ENCODE assay signal across 12 cellular contexts in the genomic region with DNA sequence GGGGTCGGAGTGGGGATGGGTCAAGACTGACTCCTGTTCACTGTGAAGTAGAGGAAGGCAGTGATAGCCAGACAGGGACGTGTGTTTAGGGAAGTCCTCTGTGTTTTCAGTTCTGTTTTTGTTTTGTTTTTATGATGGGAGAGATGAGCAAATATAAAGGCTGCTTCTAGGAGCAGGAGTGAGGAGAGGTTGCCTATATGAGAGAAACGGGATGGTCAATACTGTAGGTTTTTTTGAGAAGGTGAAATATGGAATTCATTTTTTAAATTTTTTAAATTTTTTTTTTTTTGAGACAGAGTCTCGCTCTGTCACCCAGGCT. TPM values are rescaled to one million over a fixed set of nuclear protein-coding genes. Genes with fewer than 3 reads are reported as not detected.
A peak's percentile ranks its signal among the peaks of the same experiment; 100 is the strongest.
DNase-seq lines count a peak whose midpoint lies in the region; ATAC-seq and TF ChIP-seq lines count a peak whose summit lies in the region.
"Had no signal": no experiment of that assay in that cellular context is flagged by ENCODE, and none has a peak within 500 bp of the region (broad histone marks: within the 10 kb centered on the region; RNA-seq: fewer than 3 reads in every experiment).

No MANE protein-coding gene starts in this region.

- no peaks in the 10 kb centered on the region for H3K27me3 Mint-ChIP-seq in natural killer cell (ENCODE audit: low read depth in 2 of 2)
- H3K27me3 Mint-ChIP-seq in natural killer cell treated with Interleukin-12 subunit alpha and Interleukin-12 subunit beta and Interleukin-15 and Interleukin-18, amount 100 ng/mL, for 72 hours = no peaks in the 10 kb centered on the region
- H3K27me3 Mint-ChIP-seq: activated T-helper 17 cell treated with anti-CD3 and anti-CD28 coated beads, Interleukin-2, amount 50 U/mL, for 72 hours; naive thymus-derived CD8-positive, alpha-beta T cell had no signal

- 85% methylated on average over 4 of the region's 4 CpGs for WGBS in hepatocyte (ENCODE audit: low lambda C conversion rate, missing lambda C conversion rate)

- H3K4me1 ChIP-seq in OCI-LY7 (ENCODE audit: insufficient read depth, low read length, poor library complexity, severe bottlenecking) = peaks cover 38% of the 10 kb centered on the region
- peaks cover 6% of the 10 kb centered on the region for H3K4me1 ChIP-seq in hepatocyte (ENCODE audit: insufficient read depth)

- H3K27ac ChIP-seq in OCI-LY7 (ENCODE audit: low read depth, low read length, poor library complexity, severe bottlenecking) (peak overlapping the region; percentile 44), hepatocyte (no peak overlapping the region)
- H3K27ac ChIP-seq: cardiac muscle cell had no signal

- no peaks in the 10 kb centered on the region for H3K9me3 Mint-ChIP-seq in natural killer cell
- H3K9me3 Mint-ChIP-seq in natural killer cell treated with Interleukin-12 subunit alpha and Interleukin-12 subunit beta and Interleukin-15 and Interleukin-18, amount 100 ng/mL, for 72 hours = no peaks in the 10 kb centered on the region
- H3K9me3 Mint-ChIP-seq: activated T-helper 17 cell treated with anti-CD3 and anti-CD28 coated beads, Interleukin-2, amount 50 U/mL, for 72 hours; naive thymus-derived CD8-positive, alpha-beta T cell had no signal

- H3K27me3 ChIP-seq in hepatocyte = no peaks in the 10 kb centered on the region
- H3K27me3 ChIP-seq: cardiac muscle cell had no signal

- POLR2A ChIA-PET in OCI-LY7 (lab: Charles Lee) = interaction anchor here (0.7 to 2.2 kb wide), 3 partner anchors 9 to 365 kb away, joined by 3 to 6 read pairs (median 3); a partner anchor contains a TSS

- H3K79me2 ChIP-seq in OCI-LY7 (ENCODE audit: insufficient read depth, low read depth, low read length) = peaks cover 9% of the 10 kb centered on the region; the same call in 1 of the 2 replicates
- H3K79me2 ChIP-seq in hepatocyte = peaks cover 10% of the 10 kb centered on the region

- no peaks in the 10 kb centered on the region for H3K36me3 Mint-ChIP-seq in natural killer cell
- no peaks in the 10 kb centered on the region for H3K36me3 Mint-ChIP-seq in natural killer cell treated with Interleukin-12 subunit alpha and Interleukin-12 subunit beta and Interleukin-15 and Interleukin-18, amount 100 ng/mL, for 72 hours
- H3K36me3 Mint-ChIP-seq: naive thymus-derived CD8-positive, alpha-beta T cell had no signal

- ATAC-seq in natural killer cell = no peak
- ATAC-seq in natural killer cell treated with Interleukin-12 subunit alpha and Interleukin-12 subunit beta and Interleukin-15 and Interleukin-18, amount 100 ng/mL, for 72 hours = no peak
- no peak for ATAC-seq in HG03354 (IDR thresholded peaks at IDR 0.05; ENCODE audit: poor library complexity, severe bottlenecking, unreplicated experiment)

- H4K20me1 ChIP-seq in OCI-LY7 (ENCODE audit: insufficient read depth, low read length) (0 out of 2 replicates have a peak, but pooled peaks cover 7% of the 10 kb centered on the region), hepatocyte (ENCODE audit: insufficient read depth, poor library complexity, severe bottlenecking) (no peaks in the 10 kb centered on the region)

- CTCF ChIA-PET in OCI-LY7 (lab: Charles Lee; ENCODE audit: unreplicated experiment) = no interaction called here

- H3K36me3 ChIP-seq in OCI-LY7 (ENCODE audit: insufficient read depth, low read length) (no peaks in the 10 kb centered on the region), hepatocyte (replicated peaks; ENCODE audit: insufficient read depth, low read depth) (no peaks in the 10 kb centered on the region)
- H3K36me3 ChIP-seq: cardiac muscle cell had no signal

- TF ChIP-seq CTCF in natural killer cell (IDR thresholded peaks at IDR 0.05) = no peak
- TF ChIP-seq CTCF in OCI-LY7 (conservative IDR thresholded peaks at IDR 0.05; ENCODE audit: low read length) = no peak
- no peak for TF ChIP-seq CTCF in hepatocyte (IDR thresholded peaks at IDR 0.05; ENCODE audit: poor library complexity)

- peak overlapping the region; percentile 30 to 67 for H3K27ac Mint-ChIP-seq in natural killer cell
- peak overlapping the region in 1 of 2 donors; percentile 10 for H3K27ac Mint-ChIP-seq in natural killer cell treated with Interleukin-12 subunit alpha and Interleukin-12 subunit beta and Interleukin-15 and Interleukin-18, amount 100 ng/mL, for 72 hours
- H3K27ac Mint-ChIP-seq: activated T-helper 17 cell treated with anti-CD3 and anti-CD28 coated beads, Interleukin-2, amount 50 U/mL, for 72 hours had no signal

- BruUV-seq in OCI-LY7 (replicated peaks; lab: Mats Ljungman, UMichigan) = no TSS peak

- H3K4me3 Mint-ChIP-seq in natural killer cell = peak overlapping the region; percentile 58
- no peak overlapping the region for H3K4me3 Mint-ChIP-seq in natural killer cell treated with Interleukin-12 subunit alpha and Interleukin-12 subunit beta and Interleukin-15 and Interleukin-18, amount 100 ng/mL, for 72 hours
- H3K4me3 Mint-ChIP-seq: activated T-helper 17 cell treated with anti-CD3 and anti-CD28 coated beads, Interleukin-2, amount 50 U/mL, for 72 hours had no signal

- H2AFZ ChIP-seq in OCI-LY7 (ENCODE audit: low read length) (peak overlapping the region; percentile 96; the same call in 1 of the 2 replicates), hepatocyte (no peak overlapping the region)

- intact Hi-C loops in natural killer cell (cut with micrococcal nuclease) = loop anchor here (1.0 to 5.0 kb wide), 3 partner anchors 88 to 618 kb away; no protein-coding TSS in a partner anchor
- intact Hi-C loops in OCI-LY7 (cut with micrococcal nuclease; ENCODE audit: unreplicated experiment) = loop anchor here (2.0 kb wide), 1 partner anchor 47 kb away; a partner anchor contains a TSS

- H3K9me3 ChIP-seq in OCI-LY7 (ENCODE audit: low read length) (no peaks in the 10 kb centered on the region), hepatocyte (ENCODE audit: low read depth) (no peaks in the 10 kb centered on the region)

- H3K4me3 ChIP-seq in OCI-LY7 (ENCODE audit: low read depth, low read length, poor library complexity, severe bottlenecking) (peak overlapping the region; percentile 14), hepatocyte (no peak overlapping the region)
- H3K4me3 ChIP-seq: cardiac muscle cell, lung had no signal

- DNase-seq in natural killer cell = no peak
- no peak for DNase-seq in natural killer cell treated with Interleukin-12 subunit alpha and Interleukin-12 subunit beta and Interleukin-15 and Interleukin-18, amount 100 ng/mL, for 72 hours (ENCODE audit: low spot score)
- DNase-seq in OCI-LY7 (ENCODE audit: low spot score) = peak; percentile 48
- peak; percentile 50 for DNase-seq in medulla oblongata (ENCODE audit: extremely low spot score)
- DNase-seq in DMS53 (lab: John Stamatoyannopoulos, UW) = no peak
- no peak for DNase-seq in NCI-H748 (lab: John Stamatoyannopoulos, UW; ENCODE audit: unreplicated experiment)
- DNase-seq in hepatocyte (ENCODE audit: low spot score) = no peak

- H3K4me2 ChIP-seq in OCI-LY7 (ENCODE audit: low read length) = peak overlapping the region; percentile 55
- H3K4me2 ChIP-seq in hepatocyte = no peak overlapping the region

- H3K9me2 ChIP-seq in OCI-LY7 (ENCODE audit: insufficient read depth, low read length) (no peaks in the 10 kb centered on the region), hepatocyte (replicated peaks; ENCODE audit: insufficient read depth) (no peaks in the 10 kb centered on the region)

- peaks cover 34 to 36% of the 10 kb centered on the region in 2 donors for H3K4me1 Mint-ChIP-seq in natural killer cell
- H3K4me1 Mint-ChIP-seq in natural killer cell treated with Interleukin-12 subunit alpha and Interleukin-12 subunit beta and Interleukin-15 and Interleukin-18, amount 100 ng/mL, for 72 hours (ENCODE audit: low read depth in 2 of 2) = peaks cover 27% of the 10 kb centered on the region in 2 donors
- H3K4me1 Mint-ChIP-seq: activated T-helper 17 cell treated with anti-CD3 and anti-CD28 coated beads, Interleukin-2, amount 50 U/mL, for 72 hours had no signal

RNA-seq across cellular contexts. Expression of a gene that starts 3.8 kb away (rescaled TPM):
- total RNA-seq in natural killer cell (10 to 100 TPM; 71.1 to 84.4 (median 77.2) TPM), OCI-LY7 (2022) (36.2 and 41.5 TPM in 2 replicates), hepatocyte (20.8 and 26.6 TPM in 2 replicates)
- total RNA-seq in natural killer cell treated with Interleukin-12 subunit alpha and Interleukin-12 subunit beta and Interleukin-15 and Interleukin-18, amount 100 ng/mL, for 72 hours = 10 to 100 TPM; 58.8 to 61.1 TPM
- 28.4 and 32.8 TPM in 2 replicates for total RNA-seq in OCI-LY7 (2014; rRNA removed; shearing (Covaris generic))
- polyA plus RNA-seq in hepatocyte = 26.9 and 37.1 TPM in 2 replicates

RNA-seq across cellular contexts. Expression of a gene that starts 46.4 kb away (rescaled TPM):
- total RNA-seq in natural killer cell = 100 to 1,000 TPM; 164 to 233 (median 182) TPM
- total RNA-seq in natural killer cell treated with Interleukin-12 subunit alpha and Interleukin-12 subunit beta and Interleukin-15 and Interleukin-18, amount 100 ng/mL, for 72 hours = 10 to 100 TPM; 71.5 to 95.4 TPM
- total RNA-seq in OCI-LY7 (2014; rRNA removed; shearing (Covaris generic)) = 18.1 and 26.6 TPM in 2 replicates
- total RNA-seq in OCI-LY7 (2022) = 52.2 and 52.4 TPM in 2 replicates
- 70.7 and 95.2 TPM in 2 replicates for total RNA-seq in hepatocyte
- 53.9 and 57.5 TPM in 2 replicates for polyA plus RNA-seq in hepatocyte

Comparison
In these comparisons a context has a peak if more than half of its experiments do, and no peak if none do; other contexts are left out.
1. DNase-seq: peak in OCI-LY7 (single experiment) and medulla oblongata (single experiment); none in natural killer cell (single experiment), natural killer cell treated with Interleukin-12 subunit alpha and Interleukin-12 subunit beta and Interleukin-15 and Interleukin-18, amount 100 ng/mL, for 72 hours (single experiment), DMS53 (single experiment), NCI-H748 (single experiment) and hepatocyte (single experiment).